In the genomic region with DNA sequence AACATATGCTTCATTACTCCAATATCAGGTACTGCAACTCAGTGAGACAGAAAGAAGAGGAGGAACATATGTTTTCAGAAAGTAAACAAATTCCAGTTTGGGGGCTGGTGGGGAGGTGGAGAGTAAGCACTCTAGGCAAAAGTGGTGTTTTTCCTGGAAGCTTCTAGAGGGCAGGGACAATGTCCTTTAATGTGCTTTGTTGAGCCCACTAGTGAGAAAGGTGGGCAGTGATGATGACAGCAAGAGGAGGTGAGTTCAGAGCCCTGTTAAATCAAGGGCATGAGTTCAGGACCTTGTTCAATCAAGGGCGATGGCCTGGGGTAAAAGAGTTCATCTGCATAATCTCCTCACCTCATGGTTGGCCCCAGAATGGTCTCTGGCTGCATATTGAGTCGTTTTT, we compare ENCODE assay signal across 31 cellular contexts. TPM values are rescaled to one million over a fixed set of nuclear protein-coding genes. Genes with fewer than 3 reads are reported as not detected.
"Had no signal": no experiment of that assay in that cellular context is flagged by ENCODE, and none has a peak within 500 bp of the region (broad histone marks: within the 10 kb centered on the region; RNA-seq: fewer than 3 reads in every experiment).

No MANE protein-coding gene starts in this region.

- H3K79me2 ChIP-seq: parathyroid adenoma had no signal

- H3K4me2 ChIP-seq: neural progenitor cell, smooth muscle cell had no signal

- H3K9me3 Mint-ChIP-seq: naive thymus-derived CD4-positive, alpha-beta T cell; natural killer cell; neural progenitor cell; stimulated activated effector memory CD8-positive, alpha-beta T cell treated with anti-CD3 and anti-CD28 coated beads, Interleukin-12 subunit alpha, Interleukin-12 subunit beta, amount 100 ng/mL, for 72 hours; stimulated activated naive B cell treated with anti-CD40 and anti-IgM and Interleukin-4, amounts not matched to agents 10 μg/mL and 1 μg/mL and 100 μg/mL, for 72 hours; stimulated activated naive CD8-positive, alpha-beta T cell treated with anti-CD3 and anti-CD28 coated beads, Interleukin-15, Interleukin-2, amounts not matched to agents 100 ng/mL and 50 ng/mL, for 24 hours had no signal

- DNase-seq: naive thymus-derived CD4-positive, alpha-beta T cell; natural killer cell; occipital lobe; ovary; posterior cingulate gyrus; right cardiac atrium; spleen; stimulated activated CD4-positive, alpha-beta T cell treated with anti-CD3 and anti-CD28 coated beads, Interleukin-12 subunit alpha, Interleukin-12 subunit beta, amount 100 ng/mL, for 4 hours; stimulated activated CD4-positive, alpha-beta T cell treated with anti-CD3 and anti-CD28 coated beads, Interleukin-1b, Interleukin-23, amount 100 ng/mL, for 48 hours; stimulated activated CD4-positive, alpha-beta T cell treated with anti-CD3 and anti-CD28 coated beads, Interleukin-4, amount 100 ng/mL, for 1 hour; stimulated activated CD4-positive, alpha-beta T cell treated with anti-CD3 and anti-CD28 coated beads, Interleukin-4, amount 100 ng/mL, for 4 hours; stimulated activated naive B cell treated with anti-CD40 and anti-IgM and Interleukin-4, amounts not matched to agents 10 μg/mL and 1 μg/mL and 100 μg/mL, for 72 hours; stimulated activated naive CD4-positive, alpha-beta T cell treated with Interleukin-2 at 50 U/mL for 16 hours; stomach; thyroid gland; trophoblast cell; upper lobe of left lung had no signal

- H3K27me3 Mint-ChIP-seq: naive thymus-derived CD4-positive, alpha-beta T cell; stimulated activated naive CD8-positive, alpha-beta T cell treated with anti-CD3 and anti-CD28 coated beads, Interleukin-15, Interleukin-2, amounts not matched to agents 100 ng/mL and 50 ng/mL, for 24 hours had no signal

- H2AFZ ChIP-seq: neural progenitor cell, parathyroid adenoma had no signal

- H3K4me1 Mint-ChIP-seq: naive thymus-derived CD4-positive, alpha-beta T cell; natural killer cell; stimulated activated effector memory CD8-positive, alpha-beta T cell treated with anti-CD3 and anti-CD28 coated beads, Interleukin-12 subunit alpha, Interleukin-12 subunit beta, amount 100 ng/mL, for 72 hours; stimulated activated naive B cell treated with anti-CD40 and anti-IgM and Interleukin-4, amounts not matched to agents 10 μg/mL and 1 μg/mL and 100 μg/mL, for 72 hours had no signal

- H3K9ac ChIP-seq: neural progenitor cell, parathyroid adenoma had no signal

- H3K36me3 Mint-ChIP-seq: naive thymus-derived CD4-positive, alpha-beta T cell; natural killer cell; stimulated activated effector memory CD8-positive, alpha-beta T cell treated with anti-CD3 and anti-CD28 coated beads, Interleukin-12 subunit alpha, Interleukin-12 subunit beta, amount 100 ng/mL, for 72 hours; stimulated activated naive B cell treated with anti-CD40 and anti-IgM and Interleukin-4, amounts not matched to agents 10 μg/mL and 1 μg/mL and 100 μg/mL, for 72 hours had no signal

- ATAC-seq: naive thymus-derived CD4-positive, alpha-beta T cell; natural killer cell; right cardiac atrium; sciatic nerve; stimulated activated effector memory CD8-positive, alpha-beta T cell treated with anti-CD3 and anti-CD28 coated beads, Interleukin-12 subunit alpha, Interleukin-12 subunit beta, amount 100 ng/mL, for 72 hours; stimulated activated naive B cell treated with anti-CD40 and anti-IgM and Interleukin-4, amounts not matched to agents 10 μg/mL and 1 μg/mL and 100 μg/mL, for 72 hours had no signal

- FAIRE-seq: urothelium cell line had no signal

- H3K4me1 ChIP-seq: parathyroid adenoma, prostate gland, spleen, stomach, thyroid gland, tibial nerve, upper lobe of left lung, vagina had no signal

- H3K9me3 ChIP-seq: ovary, prostate gland, spleen, stomach, thoracic aorta, thyroid gland, tibial nerve, upper lobe of left lung, vagina had no signal

- H3K4me3 ChIP-seq: neural progenitor cell, ovary, prostate gland, skin epidermis, smooth muscle cell, spleen, stomach, thoracic aorta, thyroid gland, tibial nerve, upper lobe of left lung, vagina had no signal

- H3K27ac ChIP-seq: neural progenitor cell, ovary, parathyroid adenoma, prostate gland, skin epidermis, spleen, stomach, thoracic aorta, thyroid gland, tibial nerve, upper lobe of left lung, vagina had no signal

- H3K36me3 ChIP-seq: ovary, prostate gland, spleen, stomach, thoracic aorta, thyroid gland, tibial nerve, upper lobe of left lung, vagina had no signal

- H3K4me3 Mint-ChIP-seq: naive thymus-derived CD4-positive, alpha-beta T cell; natural killer cell; neural progenitor cell; stimulated activated effector memory CD8-positive, alpha-beta T cell treated with anti-CD3 and anti-CD28 coated beads, Interleukin-12 subunit alpha, Interleukin-12 subunit beta, amount 100 ng/mL, for 72 hours; stimulated activated naive B cell treated with anti-CD40 and anti-IgM and Interleukin-4, amounts not matched to agents 10 μg/mL and 1 μg/mL and 100 μg/mL, for 72 hours; stimulated activated naive CD8-positive, alpha-beta T cell treated with anti-CD3 and anti-CD28 coated beads, Interleukin-15, Interleukin-2, amounts not matched to agents 100 ng/mL and 50 ng/mL, for 24 hours had no signal

- H3K27me3 ChIP-seq: neural progenitor cell, ovary, thyroid gland, upper lobe of left lung, vagina had no signal

- H3K27ac Mint-ChIP-seq: naive thymus-derived CD4-positive, alpha-beta T cell; natural killer cell; stimulated activated effector memory CD8-positive, alpha-beta T cell treated with anti-CD3 and anti-CD28 coated beads, Interleukin-12 subunit alpha, Interleukin-12 subunit beta, amount 100 ng/mL, for 72 hours; stimulated activated naive B cell treated with anti-CD40 and anti-IgM and Interleukin-4, amounts not matched to agents 10 μg/mL and 1 μg/mL and 100 μg/mL, for 72 hours; stimulated activated naive CD8-positive, alpha-beta T cell treated with anti-CD3 and anti-CD28 coated beads, Interleukin-15, Interleukin-2, amounts not matched to agents 100 ng/mL and 50 ng/mL, for 24 hours had no signal

RNA-seq across cellular contexts. Expression of a gene that starts 38.4 kb away (rescaled TPM):
- total RNA-seq: natural killer cell, osteoblast, pulmonary artery endothelial cell had no signal
